16 cellular contexts compared by ENCODE assay signal in the genomic region with DNA sequence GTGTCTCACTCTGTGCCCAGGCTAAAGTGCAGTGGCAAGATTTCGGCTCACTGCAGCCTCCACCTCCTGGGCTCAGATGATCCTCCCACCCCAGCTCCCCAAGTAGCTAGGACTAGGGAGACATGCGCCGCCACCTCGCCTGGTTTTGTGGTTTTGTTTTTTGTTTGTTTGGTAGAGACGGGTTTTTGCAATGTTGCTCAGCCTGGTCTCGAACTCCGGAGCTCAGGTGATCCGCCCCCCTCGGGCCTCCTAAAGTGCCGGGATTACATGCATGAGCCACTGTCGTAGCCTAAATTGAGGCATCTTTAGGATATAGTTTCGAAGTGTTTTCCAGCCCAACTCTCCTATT. TPM values are rescaled to one million over a fixed set of nuclear protein-coding genes. Genes with fewer than 3 reads are reported as not detected.
DNase-seq lines count a peak whose midpoint lies in the region; ATAC-seq, FAIRE-seq and TF ChIP-seq lines count a peak whose summit lies in the region.
"Had no signal": no experiment of that assay in that cellular context is flagged by ENCODE, and none has a peak within 500 bp of the region (broad histone marks: within the 10 kb centered on the region; RNA-seq: fewer than 3 reads in every experiment).

No MANE protein-coding gene starts in this region.

- H3K9me2 ChIP-seq in PC-9 (ENCODE audit: insufficient read depth): no peaks in the 10 kb centered on the region

- TF ChIP-seq RAD21 in liver (IDR thresholded peaks at IDR 0.05) (no peak), HepG2 (CRISPR knock-in tag; IDR thresholded peaks at IDR 0.05) (no peak)

- WGBS in liver: 20% methylated on average over 12 of the region's 12 CpGs
- 6% methylated on average over 10 of the region's 12 CpGs for WGBS in HepG2 (ENCODE audit: low lambda C conversion rate)
- 8 to 49% (median 25%) methylated on average over 12 of the region's 12 CpGs for WGBS in heart left ventricle, 4 donors

- no peak for FAIRE-seq in HepG2 (lab: Jason Lieb, UNC)

- no peak for ATAC-seq in HepG2
- ATAC-seq in heart left ventricle: peak in 2 of 4 donors; percentile 24 to 25
- ATAC-seq in GM19035 (IDR thresholded peaks at IDR 0.05; ENCODE audit: unreplicated experiment): no peak

- BruUV-seq in HepG2 (replicated peaks; lab: Mats Ljungman, UMichigan) (no TSS peak), PC-9 (replicated peaks; lab: Mats Ljungman, UMichigan) (no TSS peak)

- H3K36me3 ChIP-seq in liver (ENCODE audit: control insufficient read depth in 4 of 4, insufficient read depth in 3 of 4, low read depth in 1 of 4, low read length in 3 of 4): no peaks in the 10 kb centered on the region
- H3K36me3 ChIP-seq in HepG2 (replicated peaks in 1 of 2; ENCODE audit: control insufficient read depth in 1 of 2, insufficient read depth in 2 of 2, low read length in 2 of 2): no peaks in the 10 kb centered on the region
- no peaks in the 10 kb centered on the region for H3K36me3 ChIP-seq in heart left ventricle
- H3K36me3 ChIP-seq in PC-9 (ENCODE audit: low read depth): no peaks in the 10 kb centered on the region

- H3F3A ChIP-seq in PC-9 (ENCODE audit: insufficient read depth, low read depth): no peaks in the 10 kb centered on the region

- TF ChIP-seq POLR2A in HepG2 (IDR thresholded peaks at IDR 0.05; ENCODE audit: insufficient read depth in 1 of 2, low read depth in 2 of 2, low read length in 2 of 2): no peak
- no peak for TF ChIP-seq POLR2A in heart left ventricle (IDR thresholded peaks at IDR 0.05)

- H3K4me1 ChIP-seq in liver (ENCODE audit: control insufficient read depth in 4 of 4, insufficient read depth in 4 of 4, low read length in 3 of 4) (no peaks in the 10 kb centered on the region), HepG2 (ENCODE audit: insufficient read depth, low read length) (no peaks in the 10 kb centered on the region), heart left ventricle (peaks cover 0 to 16% (median 2%) of the 10 kb centered on the region in 12 donors), PC-9 (replicated peaks; ENCODE audit: insufficient read depth) (no peaks in the 10 kb centered on the region)

- H3K9me3 ChIP-seq in liver (ENCODE audit: control insufficient read depth in 4 of 4, low read length in 3 of 4) (peaks cover 0 to 17% (median 9%) of the 10 kb centered on the region in 4 donors), HepG2 (ENCODE audit: low read length) (peaks cover 85% of the 10 kb centered on the region), heart left ventricle (peaks cover 0 to 36% (median 7%) of the 10 kb centered on the region in 12 donors), PC-9 (ENCODE audit: insufficient read depth, low read depth) (no peaks in the 10 kb centered on the region)

- H3K79me2 ChIP-seq in HepG2 (ENCODE audit: insufficient read depth, low read length) (no peaks in the 10 kb centered on the region), PC-9 (ENCODE audit: low read depth) (no peaks in the 10 kb centered on the region)

- no peak for TF ChIP-seq CTCF in liver (IDR thresholded peaks at IDR 0.05; ENCODE audit: low read depth, low read length, missing input control)
- no peak for TF ChIP-seq CTCF in HepG2 (CRISPR knock-in tag; IDR thresholded peaks at IDR 0.05)
- no peak for TF ChIP-seq CTCF in heart left ventricle (IDR thresholded peaks at IDR 0.05)
- no peak for TF ChIP-seq CTCF in PC-9 (conservative IDR thresholded peaks at IDR 0.05)

- POLR2A ChIA-PET in HepG2 (lab: Yijun Ruan, JAX) (no interaction called here), PC-9 (lab: Charles Lee; ENCODE audit: unreplicated experiment) (no interaction called here)

- TF ChIP-seq EP300 in HepG2 (IDR thresholded peaks at IDR 0.05; ENCODE audit: low read depth in 2 of 2, low read length in 2 of 2) (no peak), HepG2 (CRISPR knock-in tag; IDR thresholded peaks at IDR 0.05; ENCODE audit: borderline replicate concordance) (no peak)

- intact Hi-C loops in HepG2 (cut with micrococcal nuclease; ENCODE audit: unreplicated experiment) (no loop called here), heart left ventricle (cut with DNase I) (loop anchor here in 2 of 10 donors (10.0 kb wide), 1 partner anchor 121 kb away; no protein-coding TSS in a partner anchor), PC-9 (cut with micrococcal nuclease; ENCODE audit: unreplicated experiment) (no loop called here)

- H3K27me3 ChIP-seq in liver (ENCODE audit: control insufficient read depth in 4 of 4, insufficient read depth in 4 of 4, low read length in 3 of 4): no peaks in the 10 kb centered on the region
- H3K27me3 ChIP-seq in HepG2 (ENCODE audit: control insufficient read depth in 1 of 2, insufficient read depth in 2 of 2, low read length in 2 of 2): no peaks in the 10 kb centered on the region; a peak in 1 of 5 replicates
- H3K27me3 ChIP-seq in heart left ventricle: no peaks in the 10 kb centered on the region
- H3K27me3 ChIP-seq in PC-9 (ENCODE audit: insufficient read depth, low read depth): no peaks in the 10 kb centered on the region

- H2AFZ ChIP-seq in HepG2 (ENCODE audit: low read length) (no peak overlapping the region), PC-9 (no peak overlapping the region)

- CTCF ChIA-PET in HepG2 (lab: Yijun Ruan, JAX; ENCODE audit: low intra/inter-chr PET ratio, low total read pairs) (no interaction called here), PC-9 (lab: Charles Lee) (no interaction called here)

- H3K27ac ChIP-seq in liver (ENCODE audit: low read depth in 1 of 2, low read length in 2 of 2): peak overlapping the region in 1 of 2 donors; percentile 70
- no peak overlapping the region for H3K27ac ChIP-seq in HepG2 (ENCODE audit: extremely low read length, insufficient read depth, low read length)
- H3K27ac ChIP-seq in heart left ventricle: peak overlapping the region in 10 of 12 donors; percentile 51 to 92 (median 82)
- no peak overlapping the region for H3K27ac ChIP-seq in PC-9

- H3K9ac ChIP-seq in liver (ENCODE audit: low read depth in 1 of 2, low read length in 2 of 2) (no peak overlapping the region), HepG2 (ENCODE audit: insufficient read depth, low read depth, low read length) (no peak overlapping the region)

- no peaks in the 10 kb centered on the region for H4K20me1 ChIP-seq in HepG2 (ENCODE audit: insufficient read depth, low read length)
- no peaks in the 10 kb centered on the region for H4K20me1 ChIP-seq in PC-9 (ENCODE audit: insufficient read depth)

- peak overlapping the region in 2 of 3 donors; percentile 39 to 60 for H3K4me3 ChIP-seq in liver (ENCODE audit: low read depth in 1 of 3, low read length in 3 of 3)
- H3K4me3 ChIP-seq in HepG2 (replicated peaks in 1 of 3; ENCODE audit: insufficient read depth in 1 of 3, low read depth in 2 of 3, low read length in 3 of 3): no peak overlapping the region
- H3K4me3 ChIP-seq in heart left ventricle: peak overlapping the region; percentile 43 to 87 (median 64)
- H3K4me3 ChIP-seq in PC-9: no peak overlapping the region

- H3K4me2 ChIP-seq in HepG2 (ENCODE audit: low read depth, low read length): no peak overlapping the region
- H3K4me2 ChIP-seq in PC-9: no peak overlapping the region

- in situ Hi-C loops in HepG2 (cut with HindIII; ENCODE audit: extremely low pct_ligation_motif_present, low pct_unique_long_range_greater_than_20kb): no loop called here

- no peak for DNase-seq in HepG2 (ENCODE audit: low spot score)
- DNase-seq in heart left ventricle: no peak
- DNase-seq in putamen (ENCODE audit: low spot score): peak; percentile 4
- no peak for DNase-seq in DMS53 (lab: John Stamatoyannopoulos, UW)
- DNase-seq in T1000 (lab: John Stamatoyannopoulos, UW): no peak
- DNase-seq in PC-9: no peak
- DNase-seq: activated CD4-positive, alpha-beta T cell treated with anti-CD3 and anti-CD28 coated beads, Interleukin-2, amount 50 U/mL, for 1 hour; activated naive CD4-positive, alpha-beta T cell treated with anti-CD3 and anti-CD28 coated beads, Interleukin-2, amount 10 ng/mL, durations not matched to agents 7 days and 5 days; foreskin fibroblast; H9; IMR-90; kidney glomerular epithelial cell; NCI-H1694 treated with DMSO at 0.1 percent for 48 hours had no signal

RNA-seq across cellular contexts. Expression of a gene that starts 0.8 kb away (rescaled TPM):
- under 1 TPM; 0.05 to 0.50 TPM for total RNA-seq in liver
- polyA plus RNA-seq in liver: under 1 TPM in 1 of 2 donors, not detected in 1; 0.05 TPM
- total RNA-seq in HepG2 (2016; rRNA removed; fragmentation: Illumina TruSeq; extraction: Trizol): not detected in 2 replicates
- not detected in 2 replicates for total RNA-seq in HepG2 (2016; cell fraction: cytosol; rRNA removed; fragmentation: Illumina TruSeq; extraction: Trizol; ENCODE audit: low read depth)
- not detected in 2 replicates for total RNA-seq in HepG2 (2016; cell fraction: insoluble cytoplasmic fraction; rRNA removed; fragmentation: Illumina TruSeq; extraction: Trizol)
- not detected in 2 replicates for total RNA-seq in HepG2 (2016; cell fraction: membrane; rRNA removed; fragmentation: Illumina TruSeq; extraction: Trizol)
- not detected in 2 replicates for total RNA-seq in HepG2 (2016; cell fraction: nucleus; rRNA removed; fragmentation: Illumina TruSeq; extraction: Trizol)
- not detected in 2 replicates for polyA plus RNA-seq in HepG2 (2011; rRNA removed)
- not detected in 2 replicates for polyA plus RNA-seq in HepG2 (2011; cell fraction: cytosol; rRNA removed)
- not detected in 2 replicates for polyA plus RNA-seq in HepG2 (2011; cell fraction: nucleus; rRNA removed)
- not detected in 2 replicates for polyA plus RNA-seq in HepG2 (2012)
- polyA plus RNA-seq in HepG2 (2016; cell fraction: cytosol; fragmentation: Illumina TruSeq; extraction: Trizol; ENCODE audit: low read depth): not detected in 2 replicates
- not detected in 2 replicates for polyA plus RNA-seq in HepG2 (2016; cell fraction: insoluble cytoplasmic fraction; fragmentation: Illumina TruSeq; extraction: Trizol; ENCODE audit: low read depth)
- polyA plus RNA-seq in HepG2 (2016; cell fraction: membrane; fragmentation: Illumina TruSeq; extraction: Trizol; ENCODE audit: low read depth): not detected in 2 replicates
- polyA plus RNA-seq in HepG2 (2016; cell fraction: nucleus; fragmentation: Illumina TruSeq; extraction: Trizol; ENCODE audit: insufficient read depth, low read depth): not detected in 2 replicates
- not detected in 2 replicates for polyA minus RNA-seq in HepG2 (2011; rRNA and poly(A)+ RNA removed; ENCODE audit: low replicate concordance)
- not detected in 2 replicates for polyA minus RNA-seq in HepG2 (2011; cell fraction: cytosol; rRNA and poly(A)+ RNA removed)
- not detected in 2 replicates for polyA minus RNA-seq in HepG2 (2011; cell fraction: nucleus; rRNA and poly(A)+ RNA removed)
- 1 to 10 TPM in 7 of 9 donors, under 1 TPM in 1, not detected in 1; 0.77 to 6.2 (median 2.9) TPM for total RNA-seq in heart left ventricle
- polyA plus RNA-seq in heart left ventricle: under 1 TPM in 1 of 2 donors, not detected in 1; 0.19 TPM
- total RNA-seq in PC-9 (2021): not detected in 2 replicates
- total RNA-seq: H9, IMR-90 had no signal
- polyA plus RNA-seq: IMR-90 had no signal

RNA-seq across cellular contexts. Expression of a gene that starts 47.4 kb away (rescaled TPM):
- total RNA-seq in liver (not detected), HepG2 (2016; rRNA removed; fragmentation: Illumina TruSeq; extraction: Trizol) (not detected in 2 replicates), heart left ventricle (not detected), PC-9 (2021) (not detected in 2 replicates)
- polyA plus RNA-seq in liver (not detected), HepG2 (2011; rRNA removed) (not detected in 2 replicates), heart left ventricle (not detected)
- not detected in 2 replicates for total RNA-seq in HepG2 (2016; cell fraction: cytosol; rRNA removed; fragmentation: Illumina TruSeq; extraction: Trizol; ENCODE audit: low read depth)
- not detected in 2 replicates for total RNA-seq in HepG2 (2016; cell fraction: insoluble cytoplasmic fraction; rRNA removed; fragmentation: Illumina TruSeq; extraction: Trizol)
- not detected in 2 replicates for total RNA-seq in HepG2 (2016; cell fraction: membrane; rRNA removed; fragmentation: Illumina TruSeq; extraction: Trizol)
- not detected in 2 replicates for total RNA-seq in HepG2 (2016; cell fraction: nucleus; rRNA removed; fragmentation: Illumina TruSeq; extraction: Trizol)
- not detected in 2 replicates for polyA plus RNA-seq in HepG2 (2011; cell fraction: cytosol; rRNA removed)
- not detected in 2 replicates for polyA plus RNA-seq in HepG2 (2011; cell fraction: nucleus; rRNA removed)
- polyA plus RNA-seq in HepG2 (2012): not detected in 2 replicates
- polyA plus RNA-seq in HepG2 (2016; cell fraction: cytosol; fragmentation: Illumina TruSeq; extraction: Trizol; ENCODE audit: low read depth): not detected in 2 replicates
- polyA plus RNA-seq in HepG2 (2016; cell fraction: insoluble cytoplasmic fraction; fragmentation: Illumina TruSeq; extraction: Trizol; ENCODE audit: low read depth): not detected in 2 replicates
- not detected in 2 replicates for polyA plus RNA-seq in HepG2 (2016; cell fraction: membrane; fragmentation: Illumina TruSeq; extraction: Trizol; ENCODE audit: low read depth)
- not detected in 2 replicates for polyA plus RNA-seq in HepG2 (2016; cell fraction: nucleus; fragmentation: Illumina TruSeq; extraction: Trizol; ENCODE audit: insufficient read depth, low read depth)
- not detected in 2 replicates for polyA minus RNA-seq in HepG2 (2011; rRNA and poly(A)+ RNA removed; ENCODE audit: low replicate concordance)
- not detected in 2 replicates for polyA minus RNA-seq in HepG2 (2011; cell fraction: cytosol; rRNA and poly(A)+ RNA removed)
- polyA minus RNA-seq in HepG2 (2011; cell fraction: nucleus; rRNA and poly(A)+ RNA removed): not detected in 2 replicates
- total RNA-seq: H9, IMR-90 had no signal
- polyA plus RNA-seq: IMR-90, thymus had no signal

Comparison
In these comparisons a context has a peak if more than half of its experiments do, and no peak if none do; other contexts are left out.
1. H3K4me3 ChIP-seq: peak in liver (2 of 3) and heart left ventricle (12 of 12); none in HepG2 (0 of 3) and PC-9 (single experiment).
2. H3K27ac ChIP-seq: peak in heart left ventricle (10 of 12); none in HepG2 (single experiment) and PC-9 (single experiment).